Comparison of ENCODE assay signal across 1 cellular context in genomic region chr17:30734153-30734552, GRCh38.
TF ChIP-seq lines count a peak whose summit lies in the region.

No MANE protein-coding gene starts in this region.

TF ChIP-seq in GM12878, 131 proteins besides CTCF, POLR2A, EP300 and RAD21:
- TF ChIP-seq MLLT1 (IDR thresholded peaks at IDR 0.05), result peak; percentile 74; the same call in 1 of the 2 replicates
